In the genomic region with DNA sequence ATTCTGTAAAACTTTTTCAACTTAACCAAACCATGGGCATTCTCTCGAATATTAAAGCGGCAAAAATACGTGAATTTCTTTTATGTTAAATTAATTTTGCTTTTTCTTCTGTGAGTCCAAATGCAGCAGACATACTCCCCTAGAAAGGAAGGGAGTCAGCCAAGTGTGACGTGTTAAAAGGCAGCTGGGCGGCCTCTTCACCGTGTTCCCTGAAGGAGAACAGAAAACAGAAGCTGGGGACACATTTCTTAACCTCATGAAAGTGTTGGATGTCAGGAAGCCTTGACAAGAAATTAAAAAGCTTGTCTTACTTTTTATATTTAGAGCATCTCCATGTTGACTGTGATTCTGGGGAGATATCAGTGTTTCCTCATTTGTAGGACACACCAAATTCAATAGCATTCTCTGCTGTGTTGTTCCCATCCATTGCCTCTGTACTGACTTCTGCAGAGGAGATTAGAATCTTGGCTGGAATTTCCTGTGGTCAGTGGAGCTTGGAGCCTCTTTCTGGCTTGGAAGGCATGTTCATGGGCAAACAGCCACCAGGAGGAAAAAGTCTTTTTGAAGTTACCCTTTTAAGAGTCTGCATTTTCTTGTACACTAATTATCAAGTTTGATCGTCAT, we compare ENCODE assay signal across 10 cellular contexts.
DNase-seq lines count a peak whose midpoint lies in the region; ATAC-seq and TF ChIP-seq lines count a peak whose summit lies in the region.
"Had no signal": no experiment of that assay in that cellular context is flagged by ENCODE, and none has a peak within 500 bp of the region (broad histone marks: within the 10 kb centered on the region; RNA-seq: fewer than 3 reads in every experiment).

No MANE protein-coding gene starts in this region.

- H3K27me3 ChIP-seq in mammary epithelial cell (ENCODE audit: insufficient read depth, low read length) (no peaks in the 10 kb centered on the region), lower lobe of right lung (ENCODE audit: low read depth) (no peaks in the 10 kb centered on the region)

- CTCF ChIA-PET in mammary epithelial cell (lab: Charles Lee; ENCODE audit: low non-redundant PET), result no interaction called here

- no peaks in the 10 kb centered on the region for H4K20me1 ChIP-seq in mammary epithelial cell (ENCODE audit: insufficient read depth, low read length)

- H3K27ac ChIP-seq in mammary epithelial cell (ENCODE audit: insufficient read depth, low read depth, low read length), result no peak overlapping the region
- peak overlapping the region; percentile 50 for H3K27ac ChIP-seq in lower lobe of right lung

- dilution Hi-C loops in mammary epithelial cell (cut with HindIII; ENCODE audit: low sequenced_read_pairs), result no loop called here

- peak; percentile 9 for DNase-seq in COLO829 (ENCODE audit: low spot score)
- peak; percentile 4 for DNase-seq in NAMALWA (ENCODE audit: low spot score)
- peak; percentile 58 for DNase-seq in mammary epithelial cell
- DNase-seq in lower lobe of right lung, result peak; percentile 68
- no peak for DNase-seq in erythroblast (lab: John Stamatoyannopoulos, UW)
- no peak for DNase-seq in COR-L47 (lab: John Stamatoyannopoulos, UW)
- no peak for DNase-seq in OCI-M1 (lab: John Stamatoyannopoulos, UW)
- DNase-seq: DND-41; stimulated activated CD4-positive, alpha-beta T cell treated with anti-CD3 and anti-CD28 coated beads, Interleukin-4, amount 100 ng/mL, for 1 hour had no signal

- no TSS peak for BruUV-seq in mammary epithelial cell (replicated peaks; lab: Mats Ljungman, UMichigan)

- H3K9me3 ChIP-seq in mammary epithelial cell (replicated peaks; ENCODE audit: insufficient read depth, low read length) (no peaks in the 10 kb centered on the region), lower lobe of right lung (no peaks in the 10 kb centered on the region)

- H3K4me3 ChIP-seq in mammary epithelial cell (replicated peaks in 1 of 3; ENCODE audit: insufficient read depth in 1 of 3, low read depth in 2 of 3, low read length in 3 of 3) (no peak overlapping the region), lower lobe of right lung (no peak overlapping the region)

- H3K4me1 ChIP-seq in mammary epithelial cell (ENCODE audit: insufficient read depth, low read length), result peaks cover 26% of the 10 kb centered on the region
- peaks cover 13% of the 10 kb centered on the region for H3K4me1 ChIP-seq in lower lobe of right lung

- H3K36me3 ChIP-seq in mammary epithelial cell (ENCODE audit: insufficient read depth, low read length), result no peaks in the 10 kb centered on the region
- H3K36me3 ChIP-seq in lower lobe of right lung, result no peaks in the 10 kb centered on the region

- H2AFZ ChIP-seq in mammary epithelial cell (ENCODE audit: low read depth, low read length), result peak overlapping the region; percentile 38

- no peak overlapping the region for H3K9ac ChIP-seq in mammary epithelial cell (ENCODE audit: insufficient read depth, low read length)

- intact Hi-C loops in mammary epithelial cell (cut with micrococcal nuclease), result no loop called here
- intact Hi-C loops in lower lobe of right lung (cut with DNase I), result no loop called here

- peak overlapping the region; percentile 46 for H3K4me2 ChIP-seq in mammary epithelial cell (ENCODE audit: insufficient read depth, low read depth, low read length)

- 24% methylated on average over 7 of the region's 7 CpGs for WGBS in mammary epithelial cell (ENCODE audit: low coverage, missing lambda C conversion rate)

- no peak for TF ChIP-seq CTCF in mammary epithelial cell (conservative IDR thresholded peaks at IDR 0.05 in 1 of 2, IDR thresholded peaks at IDR 0.05 in 1 of 2; ENCODE audit: extremely low read depth in 1 of 2, insufficient read depth in 1 of 2, low read depth in 1 of 2, low read length in 2 of 2)
- no peak for TF ChIP-seq CTCF in lower lobe of right lung (IDR thresholded peaks at IDR 0.05)

- no peak for TF ChIP-seq POLR2A in erythroblast (IDR thresholded peaks at IDR 0.05; ENCODE audit: low read length)

- in situ Hi-C loops in mammary epithelial cell (cut with MboI; ENCODE audit: low sequenced_read_pairs in 2 of 2), result no loop called here

- ATAC-seq in lower lobe of right lung, result peak; percentile 80 to 82
- ATAC-seq in HG03469 (IDR thresholded peaks at IDR 0.05; ENCODE audit: unreplicated experiment), result no peak

- no peaks in the 10 kb centered on the region for H3K79me2 ChIP-seq in mammary epithelial cell (ENCODE audit: insufficient read depth, low read length)

Comparison
In these comparisons a context has a peak if more than half of its experiments do, and no peak if none do; other contexts are left out.
1. DNase-seq: peak in COLO829 (single experiment), NAMALWA (single experiment), mammary epithelial cell (single experiment) and lower lobe of right lung (single experiment); none in erythroblast (0 of 2), COR-L47 (single experiment) and OCI-M1 (single experiment).